In the genomic region with DNA sequence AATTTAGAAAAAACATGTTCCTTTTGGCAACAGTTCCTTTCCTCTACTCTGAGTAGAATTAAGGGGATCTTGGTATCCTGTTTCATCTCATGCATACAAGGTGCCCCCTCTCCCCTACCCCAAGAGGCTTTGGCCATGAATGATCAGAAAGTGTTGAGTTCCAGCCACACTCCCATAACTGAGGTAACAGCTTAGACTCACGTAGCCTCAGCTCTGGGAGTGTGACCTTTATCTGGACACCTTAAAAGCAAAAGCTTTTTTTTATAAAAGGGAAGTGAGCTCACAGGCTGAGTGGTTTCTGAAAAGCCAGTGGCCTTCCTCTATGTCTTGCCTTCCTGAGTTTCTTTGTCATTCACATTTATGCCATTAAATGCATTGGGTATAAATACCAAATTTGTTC, we compare ENCODE assay signal across 8 cellular contexts. TPM values are rescaled to one million over a fixed set of nuclear protein-coding genes. Genes with fewer than 3 reads are reported as not detected.
DNase-seq lines count a peak whose midpoint lies in the region; ATAC-seq and TF ChIP-seq lines count a peak whose summit lies in the region.

No MANE protein-coding gene starts in this region.

- no peaks in the 10 kb centered on the region for H3K9me3 Mint-ChIP-seq in stimulated activated memory B cell treated with anti-CD40 and anti-IgM and Interleukin-4, amounts not matched to agents 10 μg/mL and 1 μg/mL and 100 μg/mL, for 72 hours

- peak overlapping the region in 1 of 10 donors; percentile 48 for H3K4me3 ChIP-seq in heart right ventricle

- 42 to 64% methylated on average over 1 of the region's 1 CpG for WGBS in heart right ventricle, 2 donors

- H3K27me3 Mint-ChIP-seq in stimulated activated memory B cell treated with anti-CD40 and anti-IgM and Interleukin-4, amounts not matched to agents 10 μg/mL and 1 μg/mL and 100 μg/mL, for 72 hours: no peaks in the 10 kb centered on the region

- peaks cover 0 to 38% (median 0%) of the 10 kb centered on the region in 9 donors for H3K4me1 ChIP-seq in heart right ventricle

- no peaks in the 10 kb centered on the region for H3K9me3 ChIP-seq in heart right ventricle

- peak overlapping the region; percentile 77 for H3K4me3 Mint-ChIP-seq in stimulated activated memory B cell treated with anti-CD40 and anti-IgM and Interleukin-4, amounts not matched to agents 10 μg/mL and 1 μg/mL and 100 μg/mL, for 72 hours

- H3K36me3 Mint-ChIP-seq in stimulated activated memory B cell treated with anti-CD40 and anti-IgM and Interleukin-4, amounts not matched to agents 10 μg/mL and 1 μg/mL and 100 μg/mL, for 72 hours: no peaks in the 10 kb centered on the region

- TF ChIP-seq CTCF in heart right ventricle (IDR thresholded peaks at IDR 0.05): no peak

- H3K27ac ChIP-seq in heart right ventricle: peak overlapping the region in 2 of 10 donors; percentile 36 to 92

- intact Hi-C loops in heart right ventricle (cut with DNase I): no loop called here
- intact Hi-C loops in cardiac septum (cut with DNase I): no loop called here

- ATAC-seq in heart right ventricle (peak in 5 of 8 donors; percentile 29 to 48 (median 43)), HG03066 (IDR thresholded peaks at IDR 0.05; ENCODE audit: low read depth, unreplicated experiment) (peak; percentile 67)
- peak; percentile 83 for ATAC-seq in stimulated activated memory B cell treated with anti-CD40 and anti-IgM and Interleukin-4, amounts not matched to agents 10 μg/mL and 1 μg/mL and 100 μg/mL, for 72 hours

- DNase-seq in heart right ventricle (no peak), cardiac septum (ENCODE audit: low spot score) (no peak), UCSD-AML1 (lab: John Stamatoyannopoulos, UW; ENCODE audit: unreplicated experiment) (peak; percentile 39), NCI-H748 (lab: John Stamatoyannopoulos, UW; ENCODE audit: unreplicated experiment) (no peak), cerebellar cortex (ENCODE audit: low spot score) (no peak), dermis blood vessel endothelial cell (no peak)

- H3K36me3 ChIP-seq in heart right ventricle: peaks cover 0 to 9% (median 0%) of the 10 kb centered on the region in 9 donors

- H3K27ac Mint-ChIP-seq in stimulated activated memory B cell treated with anti-CD40 and anti-IgM and Interleukin-4, amounts not matched to agents 10 μg/mL and 1 μg/mL and 100 μg/mL, for 72 hours: peak overlapping the region; percentile 98

- H3K27me3 ChIP-seq in heart right ventricle: no peaks in the 10 kb centered on the region

- peaks cover 40% of the 10 kb centered on the region for H3K4me1 Mint-ChIP-seq in stimulated activated memory B cell treated with anti-CD40 and anti-IgM and Interleukin-4, amounts not matched to agents 10 μg/mL and 1 μg/mL and 100 μg/mL, for 72 hours

RNA-seq across cellular contexts. Expression of gene HAVCR2, which starts 0.9 kb away (rescaled TPM):
- total RNA-seq in heart right ventricle: 10 to 100 TPM in 1 of 10 donors, 1 to 10 TPM in 7, under 1 TPM in 2; 0.76 to 14.9 (median 1.9) TPM
- 1 to 10 TPM; 1.4 to 1.6 TPM for polyA plus RNA-seq in heart right ventricle
- 1.7 TPM for total RNA-seq in cardiac septum
- total RNA-seq in dermis blood vessel endothelial cell: under 0.01 and 0.09 TPM in 2 replicates

RNA-seq across cellular contexts. Expression of gene MED7, which starts 32.9 kb away (rescaled TPM):
- total RNA-seq in heart right ventricle: 10 to 100 TPM in 2 of 10 donors, 1 to 10 TPM in 8; 7.3 to 11.5 (median 9.3) TPM
- 1 to 10 TPM; 8.5 to 9.7 TPM for polyA plus RNA-seq in heart right ventricle
- 8.9 TPM for total RNA-seq in cardiac septum
- 7.7 and 7.8 TPM in 2 replicates for total RNA-seq in dermis blood vessel endothelial cell

RNA-seq across cellular contexts. Expression of gene HAVCR1, which starts 50.8 kb away (rescaled TPM):
- under 1 TPM in 3 of 10 donors, not detected in 7; 0.15 to 0.36 (median 0.19) TPM for total RNA-seq in heart right ventricle
- not detected for polyA plus RNA-seq in heart right ventricle
- 0.57 TPM for total RNA-seq in cardiac septum
- total RNA-seq in dermis blood vessel endothelial cell: 0.28 and 1.0 TPM in 2 replicates

RNA-seq across cellular contexts. Expression of gene GARIN3, which starts 56.3 kb away (rescaled TPM):
- total RNA-seq in heart right ventricle: not detected
- polyA plus RNA-seq in heart right ventricle: not detected
- total RNA-seq in cardiac septum: not detected
- total RNA-seq in dermis blood vessel endothelial cell: not detected in 2 replicates
